In the genomic region with DNA sequence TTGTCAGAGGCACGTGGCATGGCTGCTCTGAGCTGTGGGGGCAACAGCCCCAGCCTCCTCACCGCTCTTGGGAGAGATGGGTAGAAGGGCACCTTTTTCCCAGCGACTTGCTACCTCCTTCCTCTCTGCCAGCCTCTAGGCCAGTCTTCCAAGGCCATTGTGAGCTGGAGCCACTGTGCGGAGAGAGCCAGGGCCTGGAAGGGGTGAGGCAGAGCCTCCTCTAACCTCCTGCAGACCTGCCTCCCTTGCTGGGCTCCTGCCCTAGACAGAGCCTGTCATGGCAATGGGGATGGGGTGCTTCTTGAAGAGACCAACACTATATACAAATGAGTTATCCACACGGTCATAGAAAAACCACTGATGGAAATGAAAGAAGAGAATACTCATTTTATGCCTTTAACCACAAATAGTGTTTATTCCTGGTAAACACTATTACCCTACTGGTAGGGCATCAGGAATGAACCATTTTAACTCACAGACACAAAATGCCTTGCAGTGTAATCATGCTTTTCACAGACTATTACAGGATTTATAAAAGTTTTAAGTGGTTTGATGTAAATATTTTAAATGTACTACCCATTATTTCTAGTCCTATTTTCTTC, we compare ENCODE assay signal across 1 cellular context.
TF ChIP-seq lines count a peak whose summit lies in the region.

No MANE protein-coding gene starts in this region.

TF ChIP-seq in IMR-90, 13 proteins besides CTCF, POLR2A, EP300 and RAD21:
- TF ChIP-seq MXI1 (IDR thresholded peaks at IDR 0.05; ENCODE audit: borderline replicate concordance, low read depth, low read length) (no peak), CEBPB (IDR thresholded peaks at IDR 0.05; ENCODE audit: low read depth, low read length) (no peak), RFX5 (IDR thresholded peaks at IDR 0.05; ENCODE audit: low read depth, low read length) (no peak)
